8 cellular contexts compared by ENCODE assay signal in the genomic region with DNA sequence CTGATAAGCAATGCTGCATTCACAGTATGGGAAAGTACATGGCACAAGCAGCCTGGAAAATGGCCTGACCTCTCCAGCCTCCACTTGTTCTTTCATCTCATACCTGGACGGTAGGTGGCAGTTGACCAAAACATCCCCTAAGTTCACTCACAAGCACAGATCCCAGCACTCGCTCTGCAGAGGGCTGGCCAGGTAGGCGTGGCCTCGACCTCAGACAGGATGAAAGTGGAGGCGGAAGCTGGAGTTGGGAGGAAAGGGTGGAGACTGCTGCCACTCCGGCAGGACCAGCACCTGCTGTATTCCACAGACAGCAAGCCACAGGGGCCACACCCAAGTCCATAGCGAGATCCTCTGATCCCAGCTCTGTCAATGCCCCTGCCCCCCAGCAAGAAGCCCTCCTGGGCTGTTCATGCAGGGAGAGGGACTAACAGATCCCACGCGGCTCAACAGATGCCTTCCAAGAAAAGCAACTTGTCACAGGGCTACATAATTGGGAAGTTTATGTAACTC. TPM values are rescaled to one million over a fixed set of nuclear protein-coding genes. Genes with fewer than 3 reads are reported as not detected.
DNase-seq lines count a peak whose midpoint lies in the region; ATAC-seq, FAIRE-seq and TF ChIP-seq lines count a peak whose summit lies in the region.

No MANE protein-coding gene starts in this region.

- TF ChIP-seq CTCF in GM10248 (IDR thresholded peaks at IDR 0.05; ENCODE audit: control extremely low read depth, extremely low read depth, low read depth, missing control alignments) (peak; percentile 59), epithelial cell of esophagus (IDR thresholded peaks at IDR 0.05; ENCODE audit: insufficient read depth, low read depth, low read length, missing control alignments) (peak; percentile 59)

- no peak overlapping the region for H3K4me3 ChIP-seq in epithelial cell of esophagus (ENCODE audit: low read length)

- CTCF ChIA-PET in GM10248 (lab: Yijun Ruan, JAX), result interaction anchor here (1.0 to 1.6 kb wide), 6 partner anchors 13 to 241 kb away, joined by 3 to 6 read pairs (median 4); no protein-coding TSS in a partner anchor

- POLR2A ChIA-PET in GM10248 (lab: Yijun Ruan, JAX), result no interaction called here

- FAIRE-seq in RCC 7860 (lab: Jason Lieb, UNC), result peak; percentile 29

- DNase-seq in GM10248 (ENCODE audit: extremely low spot score), result peak; percentile 77
- DNase-seq in HuH-7.5 (ENCODE audit: low spot score), result peak; percentile 99
- peak; percentile 70 for DNase-seq in RCC 7860 (ENCODE audit: low spot score)
- peak; percentile 95 for DNase-seq in epithelial cell of esophagus (ENCODE audit: low read depth)
- DNase-seq in mucosa of gallbladder (ENCODE audit: low spot score), result peak; percentile 89
- no peak for DNase-seq in AML-193 (lab: John Stamatoyannopoulos, UW)

- ATAC-seq in HG02884 (IDR thresholded peaks at IDR 0.05; ENCODE audit: unreplicated experiment), result no peak
- ATAC-seq in HG03159 (IDR thresholded peaks at IDR 0.05; ENCODE audit: unreplicated experiment), result no peak

RNA-seq across cellular contexts. Expression of a gene that starts 31.3 kb away (rescaled TPM):
- 25.1 TPM for total RNA-seq in mucosa of gallbladder

Comparison
In these comparisons a context has a peak if more than half of its experiments do, and no peak if none do; other contexts are left out.
1. DNase-seq: peak in GM10248 (single experiment), HuH-7.5 (single experiment), RCC 7860 (single experiment), epithelial cell of esophagus (single experiment) and mucosa of gallbladder (single experiment); none in AML-193 (0 of 2).